In the genomic region with DNA sequence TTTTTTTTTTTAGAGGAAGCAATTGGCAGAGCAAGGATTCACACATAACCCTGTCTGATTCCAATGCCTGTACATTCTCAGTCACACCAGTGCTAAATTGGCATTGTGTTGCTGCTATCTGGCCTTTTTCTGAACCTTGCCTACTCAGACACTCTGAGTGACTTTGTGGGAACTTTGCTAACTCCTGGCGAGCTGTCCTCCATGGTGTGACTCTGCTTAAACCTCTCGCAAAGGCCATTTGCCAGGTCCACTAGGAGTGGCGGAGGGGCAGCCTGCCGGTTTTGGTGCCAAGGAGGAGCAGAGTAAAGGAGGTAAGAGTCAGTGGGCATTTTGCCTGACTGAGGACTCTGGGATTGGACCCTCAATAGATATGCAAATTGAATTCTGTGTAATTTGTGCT, we compare ENCODE assay signal across 22 cellular contexts.
"Had no signal": no experiment of that assay in that cellular context is flagged by ENCODE, and none has a peak within 500 bp of the region (broad histone marks: within the 10 kb centered on the region; RNA-seq: fewer than 3 reads in every experiment).

No MANE protein-coding gene starts in this region.

- H3K27me3 Mint-ChIP-seq: stimulated activated memory B cell treated with anti-CD40 and anti-IgM and Interleukin-4, amounts not matched to agents 10 μg/mL and 1 μg/mL and 100 μg/mL, for 72 hours; stimulated activated naive CD8-positive, alpha-beta T cell treated with anti-CD3 and anti-CD28 coated beads, Interleukin-15, Interleukin-2, amounts not matched to agents 100 ng/mL and 50 ng/mL, for 24 hours had no signal

- H3K27ac Mint-ChIP-seq: naive B cell; nephron; stimulated activated memory B cell treated with anti-CD40 and anti-IgM and Interleukin-4, amounts not matched to agents 10 μg/mL and 1 μg/mL and 100 μg/mL, for 72 hours; stimulated activated naive CD8-positive, alpha-beta T cell treated with anti-CD3 and anti-CD28 coated beads, Interleukin-15, Interleukin-2, amounts not matched to agents 100 ng/mL and 50 ng/mL, for 24 hours had no signal

- DNase-seq: effector memory CD4-positive, alpha-beta T cell; esophagus squamous epithelium; foreskin fibroblast; islet precursor cell; mesendoderm; naive B cell; occipital lobe; pancreas; spleen; stimulated activated CD4-positive, alpha-beta T cell treated with anti-CD3 and anti-CD28 coated beads, Interleukin-15, amount 100 ng/mL, for 24 hours; stimulated activated CD4-positive, alpha-beta T cell treated with anti-CD3 and anti-CD28 coated beads, Interleukin-1b, Interleukin-23, amount 100 ng/mL, for 48 hours; stimulated activated CD4-positive, alpha-beta T cell treated with anti-CD3 and anti-CD28 coated beads, Interleukin-4, amount 100 ng/mL, for 24 hours; transverse colon had no signal

- H3K9me3 Mint-ChIP-seq: stimulated activated naive CD8-positive, alpha-beta T cell treated with anti-CD3 and anti-CD28 coated beads, Interleukin-15, Interleukin-2, amounts not matched to agents 100 ng/mL and 50 ng/mL, for 24 hours had no signal

- H3K27ac ChIP-seq: esophagus squamous epithelium, gastroesophageal sphincter, left lung, pancreas, prostate gland, spleen, thoracic aorta, transverse colon had no signal

- H3K9me3 ChIP-seq: esophagus squamous epithelium, left lung, pancreas, prostate gland, thoracic aorta, transverse colon had no signal

- H3K4me3 ChIP-seq: esophagus squamous epithelium, gastroesophageal sphincter, left lung, lung, pancreas, prostate gland, spleen, thoracic aorta, transverse colon had no signal

- H3K4me1 ChIP-seq: esophagus squamous epithelium, gastroesophageal sphincter, left lung, pancreas, prostate gland, spleen, transverse colon had no signal

- H3K36me3 Mint-ChIP-seq: naive B cell; stimulated activated memory B cell treated with anti-CD40 and anti-IgM and Interleukin-4, amounts not matched to agents 10 μg/mL and 1 μg/mL and 100 μg/mL, for 72 hours had no signal

- ATAC-seq: gastroesophageal sphincter; left lung; pancreas; sciatic nerve; stimulated activated memory B cell treated with anti-CD40 and anti-IgM and Interleukin-4, amounts not matched to agents 10 μg/mL and 1 μg/mL and 100 μg/mL, for 72 hours had no signal

- H3K36me3 ChIP-seq: esophagus squamous epithelium, gastroesophageal sphincter, left lung, pancreas, prostate gland, spleen, thoracic aorta, transverse colon had no signal

- H3K4me3 Mint-ChIP-seq: naive B cell; nephron; stimulated activated memory B cell treated with anti-CD40 and anti-IgM and Interleukin-4, amounts not matched to agents 10 μg/mL and 1 μg/mL and 100 μg/mL, for 72 hours; stimulated activated naive CD8-positive, alpha-beta T cell treated with anti-CD3 and anti-CD28 coated beads, Interleukin-15, Interleukin-2, amounts not matched to agents 100 ng/mL and 50 ng/mL, for 24 hours had no signal

- H3K4me1 Mint-ChIP-seq: naive B cell; stimulated activated memory B cell treated with anti-CD40 and anti-IgM and Interleukin-4, amounts not matched to agents 10 μg/mL and 1 μg/mL and 100 μg/mL, for 72 hours had no signal

- H3K27me3 ChIP-seq: esophagus squamous epithelium, gastroesophageal sphincter, left lung, pancreas, spleen, transverse colon had no signal
